In the genomic region with DNA sequence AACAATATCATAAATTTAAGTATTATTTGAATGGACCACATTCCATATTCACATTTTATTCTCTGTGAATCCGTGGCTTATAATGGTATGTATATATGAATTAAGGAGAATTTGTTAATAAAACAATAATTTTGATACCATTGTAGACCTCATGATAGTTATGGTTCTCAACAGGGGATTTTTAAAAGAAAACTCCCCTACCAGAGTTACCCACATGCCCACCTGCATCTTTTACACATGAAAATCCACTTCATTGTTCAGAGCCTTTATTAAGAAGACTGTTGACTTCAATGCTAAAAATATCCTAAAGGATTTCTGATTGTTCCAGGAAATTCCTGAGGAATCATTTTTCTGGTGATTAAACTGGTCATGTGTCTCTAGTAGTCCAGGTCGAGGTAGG, we compare ENCODE assay signal across 26 cellular contexts.
"Had no signal": no experiment of that assay in that cellular context is flagged by ENCODE, and none has a peak within 500 bp of the region (broad histone marks: within the 10 kb centered on the region; RNA-seq: fewer than 3 reads in every experiment).

No MANE protein-coding gene starts in this region.

- DNase-seq: activated CD4-positive, alpha-beta T cell treated with anti-CD3 and anti-CD28 coated beads for 36 hours; activated CD4-positive, alpha-beta T cell treated with anti-CD3 and anti-CD28 coated beads, Interleukin-2, amount 10 ng/mL, durations not matched to agents 7 days and 5 days; activated CD4-positive, alpha-beta T cell treated with anti-CD3 and anti-CD28 coated beads, Interleukin-2, amount 50 U/mL, for 48 hours; activated CD8-positive, alpha-beta T cell treated with anti-CD3 and anti-CD28 coated beads, Interleukin-2, amount 10 ng/mL, durations not matched to agents 7 days and 5 days; activated gamma-delta T cell; activated naive CD4-positive, alpha-beta T cell treated with Interleukin-2 at 50 U/mL for 16 hours; activated naive CD8-positive, alpha-beta T cell treated with anti-CD3 and anti-CD28 coated beads, Interleukin-2, amount 10 ng/mL, durations not matched to agents 7 days and 5 days; activated T-cell treated with anti-CD3 and anti-CD28 coated beads, Interleukin-2, amount 50 U/mL, for 24 hours; amygdala; NCI-H1105; NCI-H1436; NCI-H1694; NCI-H1930; NCI-H2081 treated with DMSO at 0.1 percent for 48 hours; NCI-H345; NCI-H524 treated with DMSO at 0.1 percent for 48 hours; PC-3; Peyer's patch; RPMI8226; SHP77; SJCRH30 had no signal

- FAIRE-seq: TTC549 had no signal

- ATAC-seq: activated CD4-positive, alpha-beta T cell treated with anti-CD3 and anti-CD28 coated beads for 36 hours; activated CD4-positive, CD25-positive, alpha-beta regulatory T cell treated with anti-CD3 and anti-CD28 coated beads, Interleukin-2, amount 50 U/mL, for 24 hours; activated CD8-positive, alpha-beta T cell treated with anti-CD3 and anti-CD28 coated beads, Interleukin-2, amount 10 ng/mL, durations not matched to agents 7 days and 5 days; PC-3 had no signal

- H3K4me3 ChIP-seq: ascending aorta, cardiac muscle cell, Peyer's patch, SJCRH30, SK-N-MC had no signal

- H3K4me1 ChIP-seq: ascending aorta, Peyer's patch had no signal

- H3K36me3 ChIP-seq: ascending aorta, cardiac muscle cell, Peyer's patch, SJCRH30 had no signal

- H3K27ac ChIP-seq: ascending aorta, cardiac muscle cell, Peyer's patch, SJCRH30, SK-N-MC had no signal

- H3K27me3 ChIP-seq: ascending aorta, cardiac muscle cell, Peyer's patch, SJCRH30 had no signal

- H3K9me3 ChIP-seq: ascending aorta, Peyer's patch, SJCRH30 had no signal
